Comparison of ENCODE assay signal across 15 cellular contexts in genomic region chr20:47506335-47506734, GRCh38. TPM values are rescaled to one million over a fixed set of nuclear protein-coding genes. Genes with fewer than 3 reads are reported as not detected.
DNase-seq lines count a peak whose midpoint lies in the region; ATAC-seq and TF ChIP-seq lines count a peak whose summit lies in the region.
"Had no signal": no experiment of that assay in that cellular context is flagged by ENCODE, and none has a peak within 500 bp of the region (broad histone marks: within the 10 kb centered on the region; RNA-seq: fewer than 3 reads in every experiment).

No MANE protein-coding gene starts in this region.

- no peak overlapping the region for H2BK20ac ChIP-seq in H9 (ENCODE audit: low read depth, low read length, poor library complexity, severe bottlenecking)

- H3K4me3 ChIP-seq in CD8-positive, alpha-beta T cell (ENCODE audit: low read depth, low read length): no peak overlapping the region
- H3K4me3 ChIP-seq in MM.1S (ENCODE audit: low read length): no peak overlapping the region
- H3K4me3 ChIP-seq: thoracic aorta had no signal

- CTCF ChIA-PET in CD8-positive, alpha-beta T cell (lab: Charles Lee): no interaction called here
- CTCF ChIA-PET in WTC11 (lab: Charles Lee): interaction anchor here (0.7 to 2.8 kb wide), 2 partner anchors 28 to 326 kb away, joined by 3 to 7 read pairs; no protein-coding TSS in a partner anchor

- no peaks in the 10 kb centered on the region for H3K9me2 ChIP-seq in MM.1S (replicated peaks; ENCODE audit: insufficient read depth, low read length)

- H2BK12ac ChIP-seq in H9 (ENCODE audit: insufficient read length, low read depth, low read length): no peak overlapping the region

- H4K8ac ChIP-seq in H9 (replicated peaks; ENCODE audit: insufficient read length, low read depth, low read length): no peak overlapping the region

- H3K4ac ChIP-seq in H9 (ENCODE audit: low read depth, low read length): no peak overlapping the region

- no peak overlapping the region for H3K14ac ChIP-seq in H9 (ENCODE audit: insufficient read depth, low read length)

- no peak for TF ChIP-seq CTCF in CD8-positive, alpha-beta T cell (IDR thresholded peaks at IDR 0.05)
- TF ChIP-seq CTCF in H9 (conservative IDR thresholded peaks at IDR 0.05) (no peak), WTC11 (IDR thresholded peaks at IDR 0.05) (no peak), MM.1S (IDR thresholded peaks at IDR 0.05; ENCODE audit: low read length) (no peak)

- no peaks in the 10 kb centered on the region for H3K36me3 ChIP-seq in CD8-positive, alpha-beta T cell (ENCODE audit: insufficient read depth, low read length)
- no peaks in the 10 kb centered on the region for H3K36me3 ChIP-seq in MM.1S (replicated peaks; ENCODE audit: insufficient read depth, low read length)
- H3K36me3 ChIP-seq: thoracic aorta had no signal

- H3K4me2 ChIP-seq in H9 (ENCODE audit: insufficient read depth, insufficient read length, low read length) (no peak overlapping the region), MM.1S (ENCODE audit: low read depth, low read length) (no peak overlapping the region)

- no peaks in the 10 kb centered on the region for H3K9me3 Mint-ChIP-seq in CD8-positive, alpha-beta T cell
- H3K9me3 Mint-ChIP-seq in H9 (no peaks in the 10 kb centered on the region), WTC11 (no peaks in the 10 kb centered on the region), memory B cell (no peaks in the 10 kb centered on the region)
- H3K9me3 Mint-ChIP-seq: CD8-positive, alpha-beta memory T cell had no signal

- no peak overlapping the region for H4K91ac ChIP-seq in H9 (ENCODE audit: insufficient read length, low read depth, low read length)

- H2AFZ ChIP-seq in H9 (ENCODE audit: low read length) (no peak overlapping the region), MM.1S (ENCODE audit: low read length) (no peak overlapping the region)

- H3F3A ChIP-seq in MM.1S (ENCODE audit: insufficient read depth, low read length): peaks cover 20% of the 10 kb centered on the region

- H3K27me3 ChIP-seq in CD8-positive, alpha-beta T cell (ENCODE audit: insufficient read depth, low read length): no peaks in the 10 kb centered on the region
- no peaks in the 10 kb centered on the region for H3K27me3 ChIP-seq in H9 (ENCODE audit: insufficient read depth, low read length)
- no peaks in the 10 kb centered on the region for H3K27me3 ChIP-seq in MM.1S (replicated peaks; ENCODE audit: insufficient read depth, low read length)
- H3K27me3 ChIP-seq: spleen had no signal

- POLR2A ChIA-PET in CD8-positive, alpha-beta T cell (lab: Charles Lee): no interaction called here
- POLR2A ChIA-PET in WTC11 (lab: Charles Lee): interaction anchor here (0.6 kb wide), 1 partner anchor 16 kb away, joined by 4 read pairs; no protein-coding TSS in a partner anchor

- H3K9ac ChIP-seq in H9 (ENCODE audit: extremely low read depth, insufficient read length, low read length): no peak overlapping the region
- H3K9ac ChIP-seq in MM.1S (ENCODE audit: low read length): no peak overlapping the region

- no peak overlapping the region for H3K18ac ChIP-seq in H9 (ENCODE audit: insufficient read length, low read depth, low read length)

- H3K27ac ChIP-seq in CD8-positive, alpha-beta T cell (ENCODE audit: low read depth, low read length): no peak overlapping the region
- H3K27ac ChIP-seq in H9 (ENCODE audit: insufficient read length, low read depth, low read length): no peak overlapping the region
- H3K27ac ChIP-seq in MM.1S (ENCODE audit: low read length): no peak overlapping the region
- H3K27ac ChIP-seq: thoracic aorta had no signal

- no peak overlapping the region for H2BK15ac ChIP-seq in H9 (ENCODE audit: low read depth, low read length)

- no peaks in the 10 kb centered on the region for H3K9me3 ChIP-seq in CD8-positive, alpha-beta T cell (ENCODE audit: low read length)
- H3K9me3 ChIP-seq in H9 (ENCODE audit: control insufficient read depth, low read depth, low read length): no peaks in the 10 kb centered on the region
- no peaks in the 10 kb centered on the region for H3K9me3 ChIP-seq in MM.1S (replicated peaks; ENCODE audit: insufficient read depth, low read length)
- H3K9me3 ChIP-seq: spleen, thoracic aorta had no signal

- no peak overlapping the region for H3T11ph ChIP-seq in H9 (ENCODE audit: low read length)

- H2BK5ac ChIP-seq in H9 (ENCODE audit: insufficient read length, low read length): no peak overlapping the region

- peaks cover 68% of the 10 kb centered on the region for H3K4me1 Mint-ChIP-seq in CD8-positive, alpha-beta T cell (ENCODE audit: low read depth)
- H3K4me1 Mint-ChIP-seq in H9: peaks cover 46 to 59% of the 10 kb centered on the region in 2 experiments
- H3K4me1 Mint-ChIP-seq in WTC11: peaks cover 54% of the 10 kb centered on the region
- H3K4me1 Mint-ChIP-seq in memory B cell: peaks cover 42% of the 10 kb centered on the region

- peak overlapping the region; percentile 35 for H3K27ac Mint-ChIP-seq in CD8-positive, alpha-beta T cell
- peak overlapping the region in 2 of 3 experiments; percentile 94 to 95; a peak in 4 of 7 replicates for H3K27ac Mint-ChIP-seq in H9
- H3K27ac Mint-ChIP-seq in WTC11: peak overlapping the region; percentile 57
- peak overlapping the region; percentile 93 for H3K27ac Mint-ChIP-seq in memory B cell
- H3K27ac Mint-ChIP-seq: brain had no signal

- H3K23ac ChIP-seq in H9 (ENCODE audit: insufficient read length, low read depth, low read length): no peak overlapping the region

- H3K79me2 ChIP-seq in H9 (ENCODE audit: insufficient read depth, low read length): peaks cover 21% of the 10 kb centered on the region; the same call in 1 of the 2 replicates
- peaks cover 98% of the 10 kb centered on the region for H3K79me2 ChIP-seq in MM.1S (ENCODE audit: low read length)

- peaks cover 8% of the 10 kb centered on the region for H3K79me1 ChIP-seq in H9 (ENCODE audit: insufficient read depth, low read depth, low read length, poor library complexity, severe bottlenecking)

- no peak overlapping the region for H4K5ac ChIP-seq in H9 (ENCODE audit: insufficient read length, low read depth, low read length)

- no peaks in the 10 kb centered on the region for H3K27me3 Mint-ChIP-seq in CD8-positive, alpha-beta T cell (ENCODE audit: low read depth)
- H3K27me3 Mint-ChIP-seq in H9 (ENCODE audit: low read depth) (no peaks in the 10 kb centered on the region; the same call in 1 of the 2 replicates), WTC11 (ENCODE audit: low read depth) (no peaks in the 10 kb centered on the region), memory B cell (no peaks in the 10 kb centered on the region)
- H3K27me3 Mint-ChIP-seq: CD8-positive, alpha-beta memory T cell had no signal

- no peak overlapping the region for H2BK120ac ChIP-seq in H9 (ENCODE audit: low read depth, low read length, poor library complexity, severe bottlenecking)

- no peak overlapping the region for H2AK5ac ChIP-seq in H9 (ENCODE audit: insufficient read length, low read length)

- no peak overlapping the region for H3K56ac ChIP-seq in H9 (ENCODE audit: insufficient read length, low read depth, low read length)

- no peak for DNase-seq in CD8-positive, alpha-beta T cell
- peak; percentile 1 for DNase-seq in H9
- no peak for DNase-seq in WTC11 (ENCODE audit: low spot score)
- DNase-seq in memory B cell (ENCODE audit: low spot score in 2 of 2): no peak
- no peak for DNase-seq in NAMALWA (ENCODE audit: low spot score)
- DNase-seq in MM.1S: no peak
- DNase-seq in COLO668 (lab: John Stamatoyannopoulos, UW; ENCODE audit: unreplicated experiment): no peak
- DNase-seq: CD8-positive, alpha-beta memory T cell; effector CD8-positive, alpha-beta T cell; HCEC 1CT; NCI-H1092 treated with DMSO at 0.1 percent for 48 hours; spleen had no signal

- intact Hi-C loops in CD8-positive, alpha-beta T cell (cut with DNase I, micrococcal nuclease): loop anchor here in 1 of 2 experiments (10.0 kb wide), 2 partner anchors 68 to 1318 kb away; partner anchors contain the start of gene PREX1

- H3K4me1 ChIP-seq in CD8-positive, alpha-beta T cell (ENCODE audit: insufficient read depth, low read length): peaks cover 50% of the 10 kb centered on the region
- peaks cover 5% of the 10 kb centered on the region for H3K4me1 ChIP-seq in H9 (ENCODE audit: insufficient read depth, low read length)
- H3K4me1 ChIP-seq in MM.1S (ENCODE audit: low read length): peaks cover 26% of the 10 kb centered on the region

- H4K20me1 ChIP-seq in H9 (ENCODE audit: control insufficient read depth, insufficient read depth, insufficient read length) (no peaks in the 10 kb centered on the region), MM.1S (ENCODE audit: insufficient read depth, low read length) (peaks cover 20% of the 10 kb centered on the region)

- H3K23me2 ChIP-seq in H9 (ENCODE audit: insufficient read length, low read depth, low read length, poor library complexity, severe bottlenecking): peaks cover 8% of the 10 kb centered on the region

- no peak for ATAC-seq in CD8-positive, alpha-beta T cell
- no peak for ATAC-seq in WTC11
- ATAC-seq in memory B cell (ENCODE audit: low read depth): no peak
- ATAC-seq in HG03159 (IDR thresholded peaks at IDR 0.05; ENCODE audit: unreplicated experiment): no peak

- H3K4me3 Mint-ChIP-seq in CD8-positive, alpha-beta T cell: peak overlapping the region; percentile 11
- H3K4me3 Mint-ChIP-seq in H9 (no peak overlapping the region), WTC11 (no peak overlapping the region), memory B cell (peak overlapping the region; percentile 68)

- peaks cover 20% of the 10 kb centered on the region for H3K36me3 Mint-ChIP-seq in CD8-positive, alpha-beta T cell
- H3K36me3 Mint-ChIP-seq in H9 (ENCODE audit: insufficient read depth in 1 of 3, low read depth in 3 of 3) (peaks cover 0 to 5% (median 3%) of the 10 kb centered on the region in 3 experiments; a peak in 4 of 7 replicates), WTC11 (peaks cover 7% of the 10 kb centered on the region; the same call in 1 of the 2 replicates), memory B cell (peaks cover 27% of the 10 kb centered on the region)

- WGBS in H9 (ENCODE audit: extremely low coverage, insufficient read length, low lambda C conversion rate): no CpG with 5 or more reads among the region's 2 CpGs

TF ChIP-seq in WTC11, 78 proteins besides CTCF, POLR2A, EP300 and RAD21 (continues in another document):
- no peak for TF ChIP-seq ATF6 (CRISPR knock-in tag; IDR thresholded peaks at IDR 0.05)

RNA-seq across cellular contexts. Expression of gene NCOA3, which starts 4.6 kb away (rescaled TPM):
- 10 to 100 TPM; 45.1 to 47.1 TPM for total RNA-seq in CD8-positive, alpha-beta T cell
- total RNA-seq in H9 (2021) (22.3 and 23.3 TPM in 2 replicates), WTC11 (2021) (20.2 to 25.2 TPM (median 21.5 TPM) in 3 replicates)

Comparison
In these comparisons a context has a peak if more than half of its experiments do, and no peak if none do; other contexts are left out.
1. H3K27ac Mint-ChIP-seq: peak in every context shown above with its lines; median percentile 94 in H9; 93 in memory B cell; 57 in WTC11; 35 in CD8-positive, alpha-beta T cell.
2. H3K4me3 Mint-ChIP-seq: peak in CD8-positive, alpha-beta T cell (single experiment) and memory B cell (single experiment); none in H9 (0 of 2) and WTC11 (single experiment).